In the genomic region with DNA sequence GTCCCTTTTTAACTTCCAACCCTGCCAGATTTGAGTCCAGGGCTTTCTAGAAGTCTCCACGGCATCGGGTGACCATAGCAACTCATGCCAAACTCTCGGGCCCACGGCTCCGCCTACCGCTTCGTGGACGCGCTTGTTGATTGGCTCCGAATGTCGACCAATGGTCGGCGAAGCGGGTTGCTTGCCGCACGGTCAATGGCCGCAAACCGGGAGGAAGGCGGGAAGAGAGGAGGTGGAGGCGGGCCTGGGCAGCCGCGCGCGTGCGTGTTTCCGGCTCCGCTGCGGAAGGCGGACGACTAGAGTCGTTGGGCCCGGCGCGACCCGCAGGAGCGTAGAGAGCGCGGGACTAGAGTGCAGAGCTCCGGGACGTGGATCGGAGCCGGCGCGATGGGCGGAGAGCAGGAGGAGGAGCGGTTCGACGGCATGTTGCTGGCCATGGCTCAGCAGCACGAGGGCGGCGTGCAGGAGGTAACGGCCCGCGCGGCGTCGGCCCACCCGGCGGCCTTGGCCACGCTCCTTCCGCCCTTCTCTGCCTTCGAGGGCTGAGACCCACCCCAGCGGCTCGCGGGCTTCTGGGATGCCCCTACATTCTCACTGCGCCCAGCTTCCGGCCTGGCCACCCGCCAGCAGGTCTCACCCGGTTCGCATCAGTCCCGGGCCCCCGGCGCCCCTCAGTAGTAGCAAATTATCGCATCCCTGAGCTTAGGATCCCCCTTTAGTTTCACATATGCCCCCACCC, we compare ENCODE assay signal across 8 cellular contexts. TPM values are rescaled to one million over a fixed set of nuclear protein-coding genes. Genes with fewer than 3 reads are reported as not detected.
DNase-seq lines count a peak whose midpoint lies in the region; ATAC-seq and TF ChIP-seq lines count a peak whose summit lies in the region.

A gene (plus strand): TSS at position 282 of the 739 bp plus-strand sequence. CDS start 106 bp downstream, at position 388.

- peak within 1 kb of the TSS; percentile 90 for H3K9ac ChIP-seq in SK-N-SH

- POLR2A ChIA-PET in SK-N-SH (lab: Yijun Ruan, JAX), result interaction anchor here (0.6 to 1.4 kb wide), 3 partner anchors 21 to 218 kb away, joined by 4 to 7 read pairs (median 4); a partner anchor contains a TSS

- H3K4me1 ChIP-seq in SK-N-SH (ENCODE audit: control insufficient read depth in 1 of 2, insufficient read depth in 2 of 2, low read depth in 1 of 2, low read length in 1 of 2) (peaks cover 13 to 16% of the 10 kb centered on the region in 2 experiments; a peak in 1 of 4 replicates), gastroesophageal sphincter (peaks cover 0 to 31% (median 12%) of the 10 kb centered on the region in 3 donors), neutrophil (ENCODE audit: control insufficient read depth in 1 of 2, insufficient read depth in 1 of 2, low read depth in 1 of 2, low read length in 1 of 2) (peaks cover 13 to 16% of the 10 kb centered on the region in 2 experiments)

- peaks cover 11% of the 10 kb centered on the region; the same call in 1 of the 2 replicates for H4K20me1 ChIP-seq in SK-N-SH (ENCODE audit: insufficient read depth)

- CTCF ChIA-PET in SK-N-SH (lab: Yijun Ruan, JAX), result interaction anchor here (1.0 kb wide), 1 partner anchor 32 kb away, joined by 3 read pairs; a partner anchor contains a TSS

- H2AFZ ChIP-seq in SK-N-SH (ENCODE audit: low read depth), result peak within 1 kb of the TSS; percentile 92

- H3K27ac ChIP-seq in SK-N-SH (ENCODE audit: low read depth in 2 of 2, low read length in 1 of 2), result peak within 1 kb of the TSS; percentile 76 to 78
- peak within 1 kb of the TSS; percentile 70 to 96 (median 92) for H3K27ac ChIP-seq in gastroesophageal sphincter
- peak within 1 kb of the TSS; percentile 67 for H3K27ac ChIP-seq in neutrophil
- peak within 1 kb of the TSS; percentile 93 for H3K27ac ChIP-seq in substantia nigra (ENCODE audit: low read depth, low read length, poor library complexity, severe bottlenecking)

- H3K4me2 ChIP-seq in SK-N-SH, result peak within 1 kb of the TSS; percentile 93

- TF ChIP-seq EP300 in SK-N-SH (IDR thresholded peaks at IDR 0.05; ENCODE audit: borderline replicate concordance in 1 of 2, low read depth in 1 of 2, low read length in 1 of 2) (peak in 1 of 2 experiments; percentile 74; a peak in 2 of 4 replicates), gastroesophageal sphincter (IDR thresholded peaks at IDR 0.05) (no peak)

- peak; percentile 95 for ATAC-seq in HG02571 (IDR thresholded peaks at IDR 0.05; ENCODE audit: unreplicated experiment)
- peak; percentile 100 for ATAC-seq in gastroesophageal sphincter

- 2% methylated on average over 38 of the region's 74 CpGs for WGBS in SK-N-SH (ENCODE audit: low lambda C conversion rate)
- WGBS in gastroesophageal sphincter (ENCODE audit: low coverage in 1 of 2), 2 donors, result 0 to 1% methylated on average over 3 to 33 of the region's 74 CpGs

- peak within 1 kb of the TSS; percentile 69 to 80 for H3K4me3 ChIP-seq in SK-N-SH (ENCODE audit: low read depth in 2 of 2, low read length in 1 of 2)
- H3K4me3 ChIP-seq in gastroesophageal sphincter, result peak within 1 kb of the TSS; percentile 73 to 97
- H3K4me3 ChIP-seq in neutrophil (ENCODE audit: low read depth in 1 of 2, low read length in 1 of 2), result peak within 1 kb of the TSS; percentile 94 to 98

- no peak for TF ChIP-seq RAD21 in SK-N-SH (IDR thresholded peaks at IDR 0.05; ENCODE audit: low read length)

- peaks cover 42% of the 10 kb centered on the region for H3K79me2 ChIP-seq in SK-N-SH (ENCODE audit: insufficient read depth)

- no peaks in the 10 kb centered on the region for H3F3A ChIP-seq in SK-N-SH (replicated peaks; ENCODE audit: insufficient read depth)

- H3K36me3 ChIP-seq in SK-N-SH (replicated peaks in 1 of 2; ENCODE audit: control insufficient read depth in 1 of 2, insufficient read depth in 2 of 2, low read length in 1 of 2) (peaks cover 16 to 22% of the 10 kb centered on the region in 2 experiments), gastroesophageal sphincter (peaks cover 0 to 33% of the 10 kb centered on the region in 2 donors), neutrophil (peaks cover 8% of the 10 kb centered on the region)

- H3K9me3 ChIP-seq in SK-N-SH (no peaks in the 10 kb centered on the region), gastroesophageal sphincter (no peaks in the 10 kb centered on the region), neutrophil (no peaks in the 10 kb centered on the region)

- H3K27me3 ChIP-seq in SK-N-SH (ENCODE audit: insufficient read depth) (no peaks in the 10 kb centered on the region), gastroesophageal sphincter (no peaks in the 10 kb centered on the region), neutrophil (no peaks in the 10 kb centered on the region)

- no peaks in the 10 kb centered on the region for H3K9me2 ChIP-seq in SK-N-SH

- TF ChIP-seq POLR2A in gastroesophageal sphincter (IDR thresholded peaks at IDR 0.05), result peak; percentile 79 to 86

- TF ChIP-seq CTCF in SK-N-SH (IDR thresholded peaks at IDR 0.05) (no peak), gastroesophageal sphincter (IDR thresholded peaks at IDR 0.05) (peak in 2 of 4 experiments; percentile 8 to 27), neutrophil (IDR thresholded peaks at IDR 0.05) (peak; percentile 32)

- peak; percentile 94 for DNase-seq in GM04504 (ENCODE audit: low read depth)
- peak; percentile 96 for DNase-seq in NCI-H1048 (lab: John Stamatoyannopoulos, UW)
- peak; percentile 96 for DNase-seq in SK-N-SH
- DNase-seq in activated naive CD4-positive, alpha-beta T cell treated with anti-CD3 and anti-CD28 coated beads, Interleukin-2, amount 50 U/mL, for 16 hours, result peak; percentile 96
- DNase-seq in substantia nigra (lab: John Stamatoyannopoulos, UW), result peak; percentile 77 to 99 (median 97)

TF ChIP-seq in SK-N-SH, 30 proteins besides CTCF, POLR2A, EP300 and RAD21 (continues in another document):
- TF ChIP-seq, protein P1, sequence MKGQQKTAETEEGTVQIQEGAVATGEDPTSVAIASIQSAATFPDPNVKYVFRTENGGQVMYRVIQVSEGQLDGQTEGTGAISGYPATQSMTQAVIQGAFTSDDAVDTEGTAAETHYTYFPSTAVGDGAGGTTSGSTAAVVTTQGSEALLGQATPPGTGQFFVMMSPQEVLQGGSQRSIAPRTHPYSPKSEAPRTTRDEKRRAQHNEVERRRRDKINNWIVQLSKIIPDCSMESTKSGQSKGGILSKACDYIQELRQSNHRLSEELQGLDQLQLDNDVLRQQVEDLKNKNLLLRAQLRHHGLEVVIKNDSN (IDR thresholded peaks at IDR 0.05; ENCODE audit: borderline replicate concordance, low read depth), result no peak
- TF ChIP-seq GABPA (IDR thresholded peaks at IDR 0.05; ENCODE audit: low read depth) (peak; percentile 94), FOXJ3 (CRISPR knock-in tag; IDR thresholded peaks at IDR 0.05) (no peak), RCOR1 (IDR thresholded peaks at IDR 0.05; ENCODE audit: low read length) (no peak), TAF1 (IDR thresholded peaks at IDR 0.05; ENCODE audit: borderline replicate concordance, low read depth, low read length) (peak; percentile 63; the same call in 1 of the 2 replicates), YY1 (IDR thresholded peaks at IDR 0.05; ENCODE audit: low read depth) (no peak), FOSL2 (IDR thresholded peaks at IDR 0.05; ENCODE audit: borderline replicate concordance, low read depth) (no peak), SIN3A (IDR thresholded peaks at IDR 0.05; ENCODE audit: borderline replicate concordance, low read depth, low read length) (0 out of 2 replicates have a peak, but pooled peaks have one; percentile 46), MXI1 (IDR thresholded peaks at IDR 0.05; ENCODE audit: low read depth, low read length) (peak; percentile 54; the same call in 1 of the 2 replicates), JUND (IDR thresholded peaks at IDR 0.05) (no peak), GATA2 (CRISPR knock-in tag; IDR thresholded peaks at IDR 0.05) (no peak), FOXM1 (IDR thresholded peaks at IDR 0.05; ENCODE audit: low read depth) (no peak), RXRA (IDR thresholded peaks at IDR 0.05; ENCODE audit: borderline replicate concordance, low read depth) (no peak), SMC3 (IDR thresholded peaks at IDR 0.05; ENCODE audit: low read depth, low read length) (no peak)
- TF ChIP-seq, protein P2, sequence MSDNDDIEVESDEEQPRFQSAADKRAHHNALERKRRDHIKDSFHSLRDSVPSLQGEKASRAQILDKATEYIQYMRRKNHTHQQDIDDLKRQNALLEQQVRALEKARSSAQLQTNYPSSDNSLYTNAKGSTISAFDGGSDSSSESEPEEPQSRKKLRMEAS (IDR thresholded peaks at IDR 0.05; ENCODE audit: low read depth), result peak; percentile 80; the same call in 1 of the 2 replicates
- TF ChIP-seq, protein P3, sequence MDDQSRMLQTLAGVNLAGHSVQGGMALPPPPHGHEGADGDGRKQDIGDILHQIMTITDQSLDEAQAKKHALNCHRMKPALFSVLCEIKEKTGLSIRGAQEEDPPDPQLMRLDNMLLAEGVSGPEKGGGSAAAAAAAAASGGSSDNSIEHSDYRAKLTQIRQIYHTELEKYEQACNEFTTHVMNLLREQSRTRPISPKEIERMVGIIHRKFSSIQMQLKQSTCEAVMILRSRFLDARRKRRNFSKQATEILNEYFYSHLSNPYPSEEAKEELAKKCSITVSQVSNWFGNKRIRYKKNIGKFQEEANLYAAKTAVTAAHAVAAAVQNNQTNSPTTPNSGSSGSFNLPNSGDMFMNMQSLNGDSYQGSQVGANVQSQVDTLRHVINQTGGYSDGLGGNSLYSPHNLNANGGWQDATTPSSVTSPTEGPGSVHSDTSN (IDR thresholded peaks at IDR 0.05), result peak; percentile 95
- TF ChIP-seq, protein P4, sequence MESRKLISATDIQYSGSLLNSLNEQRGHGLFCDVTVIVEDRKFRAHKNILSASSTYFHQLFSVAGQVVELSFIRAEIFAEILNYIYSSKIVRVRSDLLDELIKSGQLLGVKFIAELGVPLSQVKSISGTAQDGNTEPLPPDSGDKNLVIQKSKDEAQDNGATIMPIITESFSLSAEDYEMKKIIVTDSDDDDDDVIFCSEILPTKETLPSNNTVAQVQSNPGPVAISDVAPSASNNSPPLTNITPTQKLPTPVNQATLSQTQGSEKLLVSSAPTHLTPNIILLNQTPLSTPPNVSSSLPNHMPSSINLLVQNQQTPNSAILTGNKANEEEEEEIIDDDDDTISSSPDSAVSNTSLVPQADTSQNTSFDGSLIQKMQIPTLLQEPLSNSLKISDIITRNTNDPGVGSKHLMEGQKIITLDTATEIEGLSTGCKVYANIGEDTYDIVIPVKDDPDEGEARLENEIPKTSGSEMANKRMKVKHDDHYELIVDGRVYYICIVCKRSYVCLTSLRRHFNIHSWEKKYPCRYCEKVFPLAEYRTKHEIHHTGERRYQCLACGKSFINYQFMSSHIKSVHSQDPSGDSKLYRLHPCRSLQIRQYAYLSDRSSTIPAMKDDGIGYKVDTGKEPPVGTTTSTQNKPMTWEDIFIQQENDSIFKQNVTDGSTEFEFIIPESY (IDR thresholded peaks at IDR 0.05; ENCODE audit: borderline replicate concordance, low read depth), result no peak

RNA-seq across cellular contexts. Expression of the gene that starts here (rescaled TPM):
- 96.2 and 153 TPM in 2 replicates for polyA plus RNA-seq in SK-N-SH (2012; rRNA removed)
- polyA plus RNA-seq in SK-N-SH (2012; cell fraction: cytosol; rRNA removed), result 144 and 146 TPM in 2 replicates
- 71.1 and 79.5 TPM in 2 replicates for polyA plus RNA-seq in SK-N-SH (2012; cell fraction: nucleus; rRNA removed)
- total RNA-seq in gastroesophageal sphincter, result 10 to 100 TPM; 64.8 to 94.5 (median 68.1) TPM

Comparison
In these comparisons a context has a peak if more than half of its experiments do, and no peak if none do; other contexts are left out.
1. Peak in every context shown above with its lines: DNase-seq, ATAC-seq, H3K4me3 ChIP-seq and H3K27ac ChIP-seq.